In genomic region chr16:57462209-57462977, GRCh38 we compare ENCODE assay signal across 8 cellular contexts. TPM values are rescaled to one million over a fixed set of nuclear protein-coding genes. Genes with fewer than 3 reads are reported as not detected.
DNase-seq lines count a peak whose midpoint lies in the region; TF ChIP-seq lines count a peak whose summit lies in the region.

Gene POLR2C (plus strand): TSS chr16:57462679. CDS start chr16:57462725, 46 bp downstream.

- H3K4me1 ChIP-seq in osteoblast (ENCODE audit: insufficient read depth, low read length), result peaks cover 12% of the 10 kb centered on the region
- peaks cover 6% of the 10 kb centered on the region for H3K4me1 ChIP-seq in testis

- H3K4me2 ChIP-seq in osteoblast (ENCODE audit: insufficient read depth, low read length), result peak within 1 kb of the TSS; percentile 96

- H3K9me3 ChIP-seq in osteoblast (ENCODE audit: low read depth, low read length) (no peaks in the 10 kb centered on the region), testis (no peaks in the 10 kb centered on the region)

- no peaks in the 10 kb centered on the region for H3K9me3 Mint-ChIP-seq in activated naive CD4-positive, alpha-beta T cell treated with anti-CD3 and anti-CD28 coated beads, Interleukin-2, amount 10 ng/mL, durations not matched to agents 7 days and 5 days

- peak within 1 kb of the TSS; percentile 100 for H3K4me3 Mint-ChIP-seq in activated naive CD4-positive, alpha-beta T cell treated with anti-CD3 and anti-CD28 coated beads, Interleukin-2, amount 10 ng/mL, durations not matched to agents 7 days and 5 days

- H3K4me3 ChIP-seq in H7 (ENCODE audit: insufficient read depth, low read depth, low read length) (peak within 1 kb of the TSS; percentile 76), osteoblast (ENCODE audit: insufficient read depth, low read length) (peak within 1 kb of the TSS; percentile 83), testis (peak within 1 kb of the TSS; percentile 81 to 90)

- peaks cover 19% of the 10 kb centered on the region for H3K36me3 Mint-ChIP-seq in activated naive CD4-positive, alpha-beta T cell treated with anti-CD3 and anti-CD28 coated beads, Interleukin-2, amount 10 ng/mL, durations not matched to agents 7 days and 5 days

- H3K4me1 Mint-ChIP-seq in activated naive CD4-positive, alpha-beta T cell treated with anti-CD3 and anti-CD28 coated beads, Interleukin-2, amount 10 ng/mL, durations not matched to agents 7 days and 5 days, result peaks cover 28% of the 10 kb centered on the region

- peak; percentile 53 for TF ChIP-seq POLR2A in testis (IDR thresholded peaks at IDR 0.05)

- peaks cover 21% of the 10 kb centered on the region for H4K20me1 ChIP-seq in osteoblast (ENCODE audit: insufficient read depth, low read length)

- peaks cover 41% of the 10 kb centered on the region for H3K79me2 ChIP-seq in osteoblast (ENCODE audit: insufficient read depth, low read length)

- CTCF ChIA-PET in activated naive CD4-positive, alpha-beta T cell treated with anti-CD3 and anti-CD28 coated beads, Interleukin-2, amount 10 ng/mL, durations not matched to agents 7 days and 5 days (lab: Charles Lee), result interaction anchor here (0.7 to 2.7 kb wide), 16 partner anchors 11 to 80 kb away, joined by 3 to 22 read pairs (median 4); partner anchors contain the start of genes CIAPIN1 and COQ9

- H3K27ac Mint-ChIP-seq in activated naive CD4-positive, alpha-beta T cell treated with anti-CD3 and anti-CD28 coated beads, Interleukin-2, amount 10 ng/mL, durations not matched to agents 7 days and 5 days, result peak within 1 kb of the TSS; percentile 97

- intact Hi-C loops in testis (cut with DNase I; ENCODE audit: low total_unique reads), result no loop called here

- H3K27me3 ChIP-seq in H7 (ENCODE audit: control insufficient read depth, insufficient read depth, low read length), result no peaks in the 10 kb centered on the region
- H3K27me3 ChIP-seq in osteoblast (ENCODE audit: insufficient read depth, low read length), result no peaks in the 10 kb centered on the region
- no peaks in the 10 kb centered on the region for H3K27me3 ChIP-seq in testis

- H2AFZ ChIP-seq in osteoblast (ENCODE audit: low read length), result peak within 1 kb of the TSS; percentile 75

- 0 to 1% methylated on average over 9 to 45 of the region's 47 CpGs for WGBS in testis, 2 donors

- TF ChIP-seq CTCF in osteoblast (IDR thresholded peaks at IDR 0.05; ENCODE audit: extremely low read depth, low read depth, low read length), result peak; percentile 95
- TF ChIP-seq CTCF in testis (IDR thresholded peaks at IDR 0.05), result peak; percentile 93 to 98 (median 95)

- peak; percentile 65 for DNase-seq in GF-D8 (lab: John Stamatoyannopoulos, UW)
- peak; percentile 94 for DNase-seq in H7
- DNase-seq in M059J (ENCODE audit: low read depth), result peak; percentile 80
- DNase-seq in SK-N-DZ (ENCODE audit: low spot score), result peak; percentile 83
- DNase-seq in activated naive CD4-positive, alpha-beta T cell treated with anti-CD3 and anti-CD28 coated beads, Interleukin-2, amount 10 ng/mL, durations not matched to agents 7 days and 5 days, result peak; percentile 94
- peak; percentile 70 for DNase-seq in globus pallidus (ENCODE audit: low spot score)
- DNase-seq in osteoblast (ENCODE audit: insufficient read length, low spot score, missing footprints), result peak; percentile 96
- peak; percentile 93 for DNase-seq in testis

- H3K27ac ChIP-seq in osteoblast (ENCODE audit: low read depth, low read length) (peak within 1 kb of the TSS; percentile 62), testis (peak within 1 kb of the TSS; percentile 57 to 81)

- H3K27me3 Mint-ChIP-seq in activated naive CD4-positive, alpha-beta T cell treated with anti-CD3 and anti-CD28 coated beads, Interleukin-2, amount 10 ng/mL, durations not matched to agents 7 days and 5 days, result peaks cover 3% of the 10 kb centered on the region

- H3K36me3 ChIP-seq in H7 (replicated peaks; ENCODE audit: control insufficient read depth, insufficient read depth, low read length), result peaks cover 44% of the 10 kb centered on the region
- H3K36me3 ChIP-seq in osteoblast (ENCODE audit: insufficient read depth, low read length), result peaks cover 63% of the 10 kb centered on the region
- no peaks in the 10 kb centered on the region for H3K36me3 ChIP-seq in testis (ENCODE audit: low read depth, missing control alignments)

RNA-seq across cellular contexts. Expression of gene POLR2C, which starts in this region (rescaled TPM):
- 178 and 189 TPM in 2 replicates for total RNA-seq in H7 (2014; rRNA removed; shearing (Covaris generic))
- total RNA-seq in M059J (2014; rRNA removed; shearing (Covaris generic)), result 239 and 240 TPM in 2 replicates
- 210 and 282 TPM in 2 replicates for polyA plus RNA-seq in SK-N-DZ (2014; cell fraction: cytosol; rRNA removed)
- polyA plus RNA-seq in SK-N-DZ (2014; cell fraction: nucleus; rRNA removed), result 164 and 221 TPM in 2 replicates
- total RNA-seq in osteoblast (95.2 and 97.8 TPM in 2 replicates), testis (100 to 1,000 TPM in 1 of 2 donors, 10 to 100 TPM in 1; 88.7 to 102 TPM)
- 65.0 TPM for polyA plus RNA-seq in testis (ENCODE audit: insufficient read depth, low read depth, low replicate concordance)

Comparison
In these comparisons a context has a peak if more than half of its experiments do, and no peak if none do; other contexts are left out.
1. Peak in every context shown above with its lines: DNase-seq, H3K4me3 ChIP-seq and H3K27ac ChIP-seq.